Comparison of ENCODE assay signal across 11 cellular contexts in the genomic region with DNA sequence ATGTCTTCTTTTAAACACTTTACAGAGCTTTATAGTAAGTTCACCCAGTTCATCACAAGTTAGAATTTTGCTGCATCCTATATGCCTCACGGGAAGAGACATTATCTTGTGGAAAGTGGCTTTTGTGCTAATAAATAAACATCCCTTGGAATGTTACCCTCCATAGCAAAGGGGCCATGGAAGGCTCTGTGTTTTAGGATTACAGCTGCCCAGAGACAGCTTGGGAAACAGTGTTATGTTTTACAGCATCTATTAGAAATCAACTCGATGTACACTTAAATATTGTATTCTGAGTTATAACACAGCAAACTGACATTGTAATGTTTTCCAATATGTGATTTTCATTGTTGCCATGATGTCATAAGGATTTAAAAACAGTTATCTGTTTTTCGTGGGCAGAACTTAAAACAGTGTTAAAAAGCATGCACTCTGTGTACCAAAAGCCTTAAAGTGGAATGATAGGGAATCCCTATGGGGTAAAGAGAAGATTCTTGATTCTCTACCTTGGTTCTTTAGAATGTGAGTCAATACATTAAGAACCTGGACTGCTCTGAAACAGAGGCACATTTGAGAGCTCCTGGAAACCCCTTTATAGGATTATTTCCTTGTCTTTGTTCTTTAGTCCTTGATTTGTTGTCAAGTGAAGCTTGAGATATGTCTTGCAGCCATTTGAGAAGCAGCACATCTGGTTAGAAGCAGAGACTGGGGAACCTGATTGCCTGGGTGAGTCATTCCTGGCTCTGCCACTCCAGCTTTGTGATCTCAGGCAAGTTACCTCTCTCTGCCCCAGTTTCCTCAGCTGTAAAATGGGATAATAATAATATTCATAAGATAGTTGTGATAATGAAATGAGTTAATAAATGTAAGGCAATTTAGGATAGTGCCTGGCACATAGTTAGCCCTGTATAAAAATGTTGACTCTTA. TPM values are rescaled to one million over a fixed set of nuclear protein-coding genes. Genes with fewer than 3 reads are reported as not detected.
DNase-seq lines count a peak whose midpoint lies in the region; ATAC-seq, FAIRE-seq and TF ChIP-seq lines count a peak whose summit lies in the region.
"Had no signal": no experiment of that assay in that cellular context is flagged by ENCODE, and none has a peak within 500 bp of the region (broad histone marks: within the 10 kb centered on the region; RNA-seq: fewer than 3 reads in every experiment).

No MANE protein-coding gene starts in this region.

- H3K27ac Mint-ChIP-seq in type B pancreatic cell: peak overlapping the region; percentile 19

- no peak overlapping the region for H2AFZ ChIP-seq in HepG2 (ENCODE audit: low read length)

- no peak for TF ChIP-seq RAD21 in HepG2 (CRISPR knock-in tag; IDR thresholded peaks at IDR 0.05)

- TF ChIP-seq EP300 in HepG2 (IDR thresholded peaks at IDR 0.05; ENCODE audit: low read depth in 2 of 2, low read length in 2 of 2) (no peak), HepG2 (CRISPR knock-in tag; IDR thresholded peaks at IDR 0.05; ENCODE audit: borderline replicate concordance) (no peak)

- in situ Hi-C loops in HepG2 (cut with HindIII; ENCODE audit: extremely low pct_ligation_motif_present, low pct_unique_long_range_greater_than_20kb): no loop called here

- ATAC-seq in HepG2 (no peak), right lobe of liver (no peak), foreskin keratinocyte (peak; percentile 37)
- ATAC-seq: activated T-cell treated with anti-CD3 and anti-CD28 coated beads, Interleukin-2, amount 50 U/mL, for 4 hours had no signal

- intact Hi-C loops in HepG2 (cut with micrococcal nuclease; ENCODE audit: unreplicated experiment): no loop called here
- intact Hi-C loops in right lobe of liver (cut with DNase I): no loop called here

- H3K9me3 ChIP-seq in HepG2 (ENCODE audit: low read length) (no peaks in the 10 kb centered on the region), right lobe of liver (no peaks in the 10 kb centered on the region)

- FAIRE-seq in HepG2 (lab: Jason Lieb, UNC): no peak

- POLR2A ChIA-PET in HepG2 (lab: Yijun Ruan, JAX): no interaction called here

- TF ChIP-seq POLR2A in HepG2 (IDR thresholded peaks at IDR 0.05; ENCODE audit: insufficient read depth in 1 of 2, low read depth in 2 of 2, low read length in 2 of 2) (no peak), right lobe of liver (IDR thresholded peaks at IDR 0.05) (no peak)

- no peak for DNase-seq in HepG2 (ENCODE audit: low spot score)
- DNase-seq in right lobe of liver: no peak
- peak; percentile 53 for DNase-seq in NCI-H82 treated with DMSO at 0.1 percent for 48 hours (lab: John Stamatoyannopoulos, UW; ENCODE audit: unreplicated experiment)
- peak in 1 of 2 donors; percentile 55 for DNase-seq in foreskin keratinocyte
- DNase-seq in type B pancreatic cell (ENCODE audit: extremely low spot score, unreplicated experiment): no peak
- DNase-seq in NCI-H2081 (lab: John Stamatoyannopoulos, UW): no peak
- no peak for DNase-seq in stimulated activated CD4-positive, alpha-beta T cell treated with anti-CD3 and anti-CD28 coated beads, Interleukin-15, amount 100 ng/mL, for 24 hours
- no peak for DNase-seq in NCI-H1105 (lab: John Stamatoyannopoulos, UW)
- DNase-seq: activated T-cell treated with anti-CD3 and anti-CD28 coated beads, Interleukin-2, amount 50 U/mL, for 4 hours; posterior cingulate gyrus had no signal

- CTCF ChIA-PET in HepG2 (lab: Yijun Ruan, JAX; ENCODE audit: low intra/inter-chr PET ratio, low total read pairs): no interaction called here

- no peaks in the 10 kb centered on the region for H3K9me3 Mint-ChIP-seq in type B pancreatic cell
- H3K9me3 Mint-ChIP-seq: activated T-cell treated with anti-CD3 and anti-CD28 coated beads, Interleukin-2, amount 50 U/mL, for 4 hours had no signal

- H3K27ac ChIP-seq in HepG2 (ENCODE audit: extremely low read length, insufficient read depth, low read length) (no peak overlapping the region), right lobe of liver (no peak overlapping the region), foreskin keratinocyte (peak overlapping the region; percentile 78)
- H3K27ac ChIP-seq: SK-N-MC had no signal

- no peak overlapping the region for H3K4me2 ChIP-seq in HepG2 (ENCODE audit: low read depth, low read length)

- H3K36me3 ChIP-seq in HepG2 (replicated peaks in 1 of 2; ENCODE audit: control insufficient read depth in 1 of 2, insufficient read depth in 2 of 2, low read length in 2 of 2): no peaks in the 10 kb centered on the region
- H3K36me3 ChIP-seq in right lobe of liver: no peaks in the 10 kb centered on the region

- H4K20me1 ChIP-seq in HepG2 (ENCODE audit: insufficient read depth, low read length): no peaks in the 10 kb centered on the region

- no peaks in the 10 kb centered on the region for H3K4me1 ChIP-seq in HepG2 (ENCODE audit: insufficient read depth, low read length)
- no peaks in the 10 kb centered on the region for H3K4me1 ChIP-seq in right lobe of liver
- H3K4me1 ChIP-seq in foreskin keratinocyte: peaks cover 51% of the 10 kb centered on the region

- no peak for TF ChIP-seq CTCF in HepG2 (CRISPR knock-in tag; IDR thresholded peaks at IDR 0.05)
- no peak for TF ChIP-seq CTCF in right lobe of liver (IDR thresholded peaks at IDR 0.05)
- no peak for TF ChIP-seq CTCF in foreskin keratinocyte (conservative IDR thresholded peaks at IDR 0.05)
- TF ChIP-seq CTCF in type B pancreatic cell (conservative IDR thresholded peaks at IDR 0.05): no peak

- no peak overlapping the region for H3K9ac ChIP-seq in HepG2 (ENCODE audit: insufficient read depth, low read depth, low read length)

- H3K27me3 ChIP-seq in HepG2 (ENCODE audit: control insufficient read depth in 1 of 2, insufficient read depth in 2 of 2, low read length in 2 of 2) (no peaks in the 10 kb centered on the region), right lobe of liver (no peaks in the 10 kb centered on the region), foreskin keratinocyte (no peaks in the 10 kb centered on the region)

- peaks cover 6% of the 10 kb centered on the region for H3K36me3 Mint-ChIP-seq in type B pancreatic cell

- H3K4me3 Mint-ChIP-seq in type B pancreatic cell: no peak overlapping the region
- H3K4me3 Mint-ChIP-seq: activated T-cell treated with anti-CD3 and anti-CD28 coated beads, Interleukin-2, amount 50 U/mL, for 4 hours had no signal

- peaks cover 20% of the 10 kb centered on the region for H3K4me1 Mint-ChIP-seq in type B pancreatic cell (ENCODE audit: unreplicated experiment)

- H3K27me3 Mint-ChIP-seq in type B pancreatic cell: no peaks in the 10 kb centered on the region

- BruUV-seq in HepG2 (replicated peaks; lab: Mats Ljungman, UMichigan): no TSS peak

- no peaks in the 10 kb centered on the region for H3K79me2 ChIP-seq in HepG2 (ENCODE audit: insufficient read depth, low read length)

- H3K4me3 ChIP-seq in HepG2 (replicated peaks in 1 of 3; ENCODE audit: insufficient read depth in 1 of 3, low read depth in 2 of 3, low read length in 3 of 3): no peak overlapping the region
- no peak overlapping the region for H3K4me3 ChIP-seq in right lobe of liver
- H3K4me3 ChIP-seq: SK-N-MC had no signal

- 46% methylated on average over 3 of the region's 3 CpGs for WGBS in HepG2 (ENCODE audit: low lambda C conversion rate)
- 44% methylated on average over 3 of the region's 3 CpGs for WGBS in right lobe of liver (ENCODE audit: insufficient coverage, low coverage, low lambda C conversion rate, missing lambda C conversion rate)

TF ChIP-seq in HepG2, 621 proteins besides CTCF, POLR2A, EP300 and RAD21:
- peak; percentile 22; the same call in 1 of the 2 replicates for TF ChIP-seq ATF7 (IDR thresholded peaks at IDR 0.05)
- no peak for TF ChIP-seq ATF7 (CRISPR knock-in tag; IDR thresholded peaks at IDR 0.05)
- TF ChIP-seq, protein P1, sequence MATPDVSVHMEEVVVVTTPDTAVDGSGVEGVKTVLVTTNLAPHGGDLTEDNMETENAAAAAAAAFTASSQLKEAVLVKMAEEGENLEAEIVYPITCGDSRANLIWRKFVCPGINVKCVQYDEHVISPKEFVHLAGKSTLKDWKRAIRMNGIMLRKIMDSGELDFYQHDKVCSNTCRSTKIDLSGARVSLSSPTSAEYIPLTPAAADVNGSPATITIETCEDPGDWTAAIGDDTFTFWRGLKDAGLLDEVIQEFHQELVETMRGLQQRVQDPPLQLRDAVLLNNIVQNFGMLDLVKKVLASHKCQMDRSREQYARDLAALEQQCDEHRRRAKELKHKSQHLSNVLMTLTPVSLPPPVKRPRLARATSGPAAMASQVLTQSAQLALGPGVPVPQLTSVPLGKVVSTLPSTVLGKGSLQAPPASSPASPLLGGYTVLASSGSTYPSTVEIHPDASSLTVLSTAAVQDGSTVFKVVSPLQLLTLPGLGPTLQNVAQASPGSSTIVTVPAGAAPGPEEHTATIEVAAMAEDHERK (CRISPR knock-in tag; IDR thresholded peaks at IDR 0.05; ENCODE audit: low read depth): no peak
TF ChIP-seq in HepG2: peak in this region for 1.

RNA-seq across cellular contexts. Expression of a gene that starts 41.6 kb away (rescaled TPM):
- total RNA-seq in HepG2 (2016; rRNA removed; fragmentation: Illumina TruSeq; extraction: Trizol): 1.6 TPM in 2 replicates
- total RNA-seq in HepG2 (2016; cell fraction: cytosol; rRNA removed; fragmentation: Illumina TruSeq; extraction: Trizol; ENCODE audit: low read depth): 2.0 and 2.5 TPM in 2 replicates
- total RNA-seq in HepG2 (2016; cell fraction: insoluble cytoplasmic fraction; rRNA removed; fragmentation: Illumina TruSeq; extraction: Trizol): 1.8 and 1.9 TPM in 2 replicates
- 1.4 TPM in 2 replicates for total RNA-seq in HepG2 (2016; cell fraction: membrane; rRNA removed; fragmentation: Illumina TruSeq; extraction: Trizol)
- 3.0 and 3.3 TPM in 2 replicates for total RNA-seq in HepG2 (2016; cell fraction: nucleus; rRNA removed; fragmentation: Illumina TruSeq; extraction: Trizol)
- polyA plus RNA-seq in HepG2 (2011; rRNA removed): 0.39 and 0.45 TPM in 2 replicates
- 0.25 and 0.41 TPM in 2 replicates for polyA plus RNA-seq in HepG2 (2011; cell fraction: cytosol; rRNA removed)
- 0.45 and 0.52 TPM in 2 replicates for polyA plus RNA-seq in HepG2 (2011; cell fraction: nucleus; rRNA removed)
- polyA plus RNA-seq in HepG2 (2012): 0.28 and 0.37 TPM in 2 replicates
- polyA plus RNA-seq in HepG2 (2016; cell fraction: cytosol; fragmentation: Illumina TruSeq; extraction: Trizol; ENCODE audit: low read depth): 0.10 and 0.16 TPM in 2 replicates
- polyA plus RNA-seq in HepG2 (2016; cell fraction: insoluble cytoplasmic fraction; fragmentation: Illumina TruSeq; extraction: Trizol; ENCODE audit: low read depth): 1.3 and 1.4 TPM in 2 replicates
- 0.26 and 0.31 TPM in 2 replicates for polyA plus RNA-seq in HepG2 (2016; cell fraction: membrane; fragmentation: Illumina TruSeq; extraction: Trizol; ENCODE audit: low read depth)
- 1.0 and 1.2 TPM in 2 replicates for polyA plus RNA-seq in HepG2 (2016; cell fraction: nucleus; fragmentation: Illumina TruSeq; extraction: Trizol; ENCODE audit: insufficient read depth, low read depth)
- polyA minus RNA-seq in HepG2 (2011; rRNA and poly(A)+ RNA removed; ENCODE audit: low replicate concordance): 0.66 and 10.5 TPM in 2 replicates
- 0.53 and 0.59 TPM in 2 replicates for polyA minus RNA-seq in HepG2 (2011; cell fraction: cytosol; rRNA and poly(A)+ RNA removed)
- polyA minus RNA-seq in HepG2 (2011; cell fraction: nucleus; rRNA and poly(A)+ RNA removed): 1.7 and 3.1 TPM in 2 replicates
- total RNA-seq in right lobe of liver: 10 to 100 TPM in 3 of 6 experiments, 1 to 10 TPM in 3; 5.5 to 13.3 (median 10.4) TPM
- 25.9 and 26.9 TPM in 2 replicates for total RNA-seq in foreskin keratinocyte
- 18.2 and 18.8 TPM in 2 replicates for polyA plus RNA-seq in foreskin keratinocyte
- total RNA-seq in type B pancreatic cell (ENCODE audit: low replicate concordance): 25.2 and 25.5 TPM in 2 replicates
